ENCODE assay signal across 8 cellular contexts in genomic region chr11:62710001-62710345, GRCh38. TPM values are rescaled to one million over a fixed set of nuclear protein-coding genes. Genes with fewer than 3 reads are reported as not detected.
A peak's percentile ranks its signal among the peaks of the same experiment; 100 is the strongest.
DNase-seq lines count a peak whose midpoint lies in the region; ATAC-seq and TF ChIP-seq lines count a peak whose summit lies in the region.

No MANE protein-coding gene starts in this region.

- DNase-seq in NCI-H2196 treated with DMSO at 0.1 percent for 48 hours (lab: John Stamatoyannopoulos, UW; ENCODE audit: unreplicated experiment) = peak; percentile 23
- DNase-seq in mammary epithelial cell = no peak
- no peak for DNase-seq in cortex of kidney (lab: John Stamatoyannopoulos, UW)

- H2AFZ ChIP-seq in mammary epithelial cell (ENCODE audit: low read depth, low read length) = peak overlapping the region; percentile 98

- H3K79me2 ChIP-seq in mammary epithelial cell (ENCODE audit: insufficient read depth, low read length) = peaks cover 18% of the 10 kb centered on the region

- peak overlapping the region; percentile 86 for H3K4me2 ChIP-seq in mammary epithelial cell (ENCODE audit: insufficient read depth, low read depth, low read length)

- no peak for TF ChIP-seq CTCF in mammary epithelial cell (conservative IDR thresholded peaks at IDR 0.05 in 1 of 2, IDR thresholded peaks at IDR 0.05 in 1 of 2; ENCODE audit: extremely low read depth in 1 of 2, insufficient read depth in 1 of 2, low read depth in 1 of 2, low read length in 2 of 2)

- ATAC-seq in GM18498 (IDR thresholded peaks at IDR 0.05; ENCODE audit: unreplicated experiment) (peak; percentile 10), GM21717 (IDR thresholded peaks at IDR 0.05; ENCODE audit: unreplicated experiment) (no peak), GM19452 (IDR thresholded peaks at IDR 0.05; ENCODE audit: unreplicated experiment) (no peak), GM21390 (IDR thresholded peaks at IDR 0.05; ENCODE audit: unreplicated experiment) (no peak)

- H3K4me3 ChIP-seq in mammary epithelial cell (replicated peaks in 1 of 3; ENCODE audit: insufficient read depth in 1 of 3, low read depth in 2 of 3, low read length in 3 of 3) (peak overlapping the region; percentile 33 to 62 (median 46)), mononuclear cell (ENCODE audit: low read length) (peak overlapping the region; percentile 67)

- H3K9me3 ChIP-seq in mammary epithelial cell (replicated peaks; ENCODE audit: insufficient read depth, low read length) = no peaks in the 10 kb centered on the region
- no peaks in the 10 kb centered on the region for H3K9me3 ChIP-seq in mononuclear cell (ENCODE audit: low read depth, low read length)

- no TSS peak for BruUV-seq in mammary epithelial cell (replicated peaks; lab: Mats Ljungman, UMichigan)

- H3K27ac ChIP-seq in mammary epithelial cell (ENCODE audit: insufficient read depth, low read depth, low read length) = peak overlapping the region; percentile 85

- H3K9ac ChIP-seq in mammary epithelial cell (ENCODE audit: insufficient read depth, low read length) = peak overlapping the region; percentile 83

- H3K4me1 ChIP-seq in mammary epithelial cell (ENCODE audit: insufficient read depth, low read length) = peaks cover 31% of the 10 kb centered on the region
- peaks cover 54% of the 10 kb centered on the region for H3K4me1 ChIP-seq in mononuclear cell (ENCODE audit: insufficient read depth, low read length)

- in situ Hi-C loops in mammary epithelial cell (cut with MboI; ENCODE audit: low sequenced_read_pairs in 2 of 2) = loop anchor here in 1 of 2 donors (25.0 kb wide), 1 partner anchor 923 kb away; the partner anchor contains the start of genes FEN1 and TMEM258

- H4K20me1 ChIP-seq in mammary epithelial cell (ENCODE audit: insufficient read depth, low read length) = no peaks in the 10 kb centered on the region

- dilution Hi-C loops in mammary epithelial cell (cut with HindIII; ENCODE audit: low sequenced_read_pairs) = loop anchor here (5.0 kb wide), 1 partner anchor 78 kb away; no protein-coding TSS in a partner anchor

- peaks cover 19% of the 10 kb centered on the region for H3K36me3 ChIP-seq in mammary epithelial cell (ENCODE audit: insufficient read depth, low read length)

- CTCF ChIA-PET in mammary epithelial cell (lab: Charles Lee; ENCODE audit: low non-redundant PET) = no interaction called here

- H3K27me3 ChIP-seq in mammary epithelial cell (ENCODE audit: insufficient read depth, low read length) (no peaks in the 10 kb centered on the region), mononuclear cell (ENCODE audit: insufficient read depth, low read length) (no peaks in the 10 kb centered on the region)

- 63% methylated on average over 7 of the region's 7 CpGs for WGBS in mammary epithelial cell (ENCODE audit: low coverage, missing lambda C conversion rate)

- intact Hi-C loops in mammary epithelial cell (cut with micrococcal nuclease) = no loop called here

RNA-seq across cellular contexts. Expression of gene GNG3, which starts 2.5 kb away (rescaled TPM):
- not detected for total RNA-seq in mammary epithelial cell
- 0.07 TPM for polyA plus RNA-seq in mammary epithelial cell
- polyA minus RNA-seq in mammary epithelial cell = not detected
- not detected for total RNA-seq in mononuclear cell

RNA-seq across cellular contexts. Expression of gene BSCL2, which starts 2.7 kb away (rescaled TPM):
- 10 to 100 TPM; 30.0 to 44.2 TPM for total RNA-seq in mammary epithelial cell
- 58.9 TPM for polyA plus RNA-seq in mammary epithelial cell
- polyA minus RNA-seq in mammary epithelial cell = 147 TPM
- total RNA-seq in mononuclear cell = 14.9 TPM

RNA-seq across cellular contexts. Expression of gene HNRNPUL2, which starts 17.3 kb away (rescaled TPM):
- total RNA-seq in mammary epithelial cell (10 to 100 TPM in 1 of 2 donors, 1 to 10 TPM in 1; 7.7 to 50.4 TPM), mononuclear cell (13.3 TPM)
- 13.7 TPM for polyA plus RNA-seq in mammary epithelial cell
- 41.4 TPM for polyA minus RNA-seq in mammary epithelial cell

RNA-seq across cellular contexts. Expression of gene TTC9C, which starts 18.3 kb away (rescaled TPM):
- 10 to 100 TPM; 25.0 to 29.0 TPM for total RNA-seq in mammary epithelial cell
- polyA plus RNA-seq in mammary epithelial cell = 15.1 TPM
- 62.3 TPM for polyA minus RNA-seq in mammary epithelial cell
- total RNA-seq in mononuclear cell = 7.5 TPM

RNA-seq across cellular contexts. Expression of gene LRRN4CL, which starts 20.6 kb away (rescaled TPM):
- total RNA-seq in mammary epithelial cell (under 1 TPM; 0.24 to 0.33 TPM), mononuclear cell (not detected)
- 0.01 TPM for polyA plus RNA-seq in mammary epithelial cell
- polyA minus RNA-seq in mammary epithelial cell = not detected
